32 cellular contexts compared by ENCODE assay signal in the genomic region with DNA sequence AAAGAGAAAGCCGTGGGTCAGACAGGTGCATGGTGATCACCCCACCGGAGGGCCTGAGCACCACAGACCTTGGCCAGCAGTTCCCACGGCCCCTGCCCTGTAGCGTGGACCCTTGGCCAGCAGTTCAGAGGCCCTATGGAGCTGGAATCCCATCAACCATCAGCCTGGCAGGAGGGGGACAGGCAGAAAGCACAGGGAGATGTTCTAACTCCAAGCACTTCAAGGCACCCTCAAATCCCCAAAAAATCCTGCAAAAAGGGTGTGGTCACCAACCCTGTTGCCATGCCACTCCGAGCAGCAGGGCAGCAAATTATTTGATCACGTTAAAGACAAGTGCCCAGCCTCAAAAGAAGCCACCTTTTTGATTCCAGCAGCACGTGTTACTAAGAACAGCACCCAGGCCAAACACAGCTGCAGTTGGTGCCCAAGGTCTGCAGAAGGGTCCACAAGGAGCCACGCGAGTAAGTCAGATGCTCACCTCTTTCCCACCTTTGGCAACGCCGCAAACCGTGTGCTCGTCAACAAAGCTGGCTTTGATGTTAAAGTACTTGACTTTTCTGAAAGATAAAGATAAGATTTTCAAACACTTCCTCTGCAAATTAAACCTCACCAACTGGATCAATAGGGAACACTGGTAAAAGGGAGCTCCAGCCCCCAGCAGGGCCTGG.
"Had no signal": no experiment of that assay in that cellular context is flagged by ENCODE, and none has a peak within 500 bp of the region (broad histone marks: within the 10 kb centered on the region; RNA-seq: fewer than 3 reads in every experiment).

No MANE protein-coding gene starts in this region.

- H3K36me3 ChIP-seq: cardiac muscle cell had no signal

- H3K27me3 ChIP-seq: cardiac muscle cell had no signal

- H3K4me3 ChIP-seq: cardiac muscle cell had no signal

- H3K4me1 Mint-ChIP-seq: activated CD4-positive, alpha-beta T cell treated with anti-CD3 and anti-CD28 coated beads for 36 hours; activated CD4-positive, alpha-beta T cell treated with anti-CD3 and anti-CD28 coated beads, Interleukin-2, amount 10 ng/mL, durations not matched to agents 7 days and 5 days; activated CD8-positive, alpha-beta memory T cell treated with anti-CD3 and anti-CD28 coated beads, Interleukin-2, amount 10 ng/mL, durations not matched to agents 7 days and 5 days; activated naive CD8-positive, alpha-beta T cell treated with anti-CD3 and anti-CD28 coated beads for 36 hours; WTC11 had no signal

- H3K27ac Mint-ChIP-seq: activated CD4-positive, alpha-beta memory T cell treated with anti-CD3 and anti-CD28 coated beads for 36 hours; activated CD4-positive, alpha-beta T cell treated with anti-CD3 and anti-CD28 coated beads for 36 hours; activated CD4-positive, alpha-beta T cell treated with anti-CD3 and anti-CD28 coated beads, Interleukin-2, amount 10 ng/mL, durations not matched to agents 7 days and 5 days; activated CD8-positive, alpha-beta memory T cell treated with anti-CD3 and anti-CD28 coated beads, Interleukin-2, amount 10 ng/mL, durations not matched to agents 7 days and 5 days; activated naive CD8-positive, alpha-beta T cell treated with anti-CD3 and anti-CD28 coated beads for 36 hours; T-helper 1 cell treated with Interleukin-12 subunit alpha and Interleukin-12 subunit beta and Interleukin-4 antibody, amounts not matched to agents 30 μg/mL and 1 μg/mL, for 36 hours; T-helper 2 cell treated with Interferon-gamma antibody and Interleukin-4, amounts not matched to agents 5 μg/mL and 100 μg/mL, for 36 hours; WTC11 had no signal

- H3K9me3 Mint-ChIP-seq: activated CD4-positive, alpha-beta memory T cell treated with anti-CD3 and anti-CD28 coated beads for 36 hours; activated CD4-positive, alpha-beta T cell treated with anti-CD3 and anti-CD28 coated beads, Interleukin-2, amount 10 ng/mL, durations not matched to agents 7 days and 5 days; activated naive CD8-positive, alpha-beta T cell treated with anti-CD3 and anti-CD28 coated beads for 36 hours; T-helper 1 cell treated with Interleukin-12 subunit alpha and Interleukin-12 subunit beta and Interleukin-4 antibody, amounts not matched to agents 30 μg/mL and 1 μg/mL, for 36 hours had no signal

- DNase-seq: activated CD4-positive, alpha-beta memory T cell treated with anti-CD3 and anti-CD28 coated beads for 36 hours; activated CD4-positive, alpha-beta T cell treated with anti-CD3 and anti-CD28 coated beads for 36 hours; activated CD4-positive, alpha-beta T cell treated with anti-CD3 and anti-CD28 coated beads, Interleukin-2, amount 10 ng/mL, durations not matched to agents 7 days and 5 days; activated CD8-positive, alpha-beta memory T cell treated with anti-CD3 and anti-CD28 coated beads for 24 hours; activated CD8-positive, alpha-beta memory T cell treated with anti-CD3 and anti-CD28 coated beads, Interleukin-2, amount 10 ng/mL, durations not matched to agents 7 days and 5 days; activated CD8-positive, alpha-beta memory T cell treated with anti-CD3 and anti-CD28 coated beads, Interleukin-2, amount 50 U/mL, for 48 hours; activated effector memory CD4-positive, alpha-beta T cell treated with Interleukin-2 at 50 U/mL for 16 hours; activated naive CD4-positive, alpha-beta T cell treated with anti-CD3 and anti-CD28 coated beads, Interleukin-2, amount 50 U/mL, for 16 hours; activated naive CD8-positive, alpha-beta T cell treated with anti-CD3 and anti-CD28 coated beads for 36 hours; activated T-cell treated with anti-CD3 and anti-CD28 coated beads, Interleukin-2, amount 50 U/mL, for 48 hours; amniotic stem cell; aorta; KG1; MM.1S; NCI-H1092; NCI-H1436 treated with DMSO at 0.1 percent for 48 hours; NCI-H1694 treated with DMSO at 0.1 percent for 48 hours; NCI-H2029 treated with DMSO at 0.1 percent for 48 hours; NCI-H2107; NCI-H2171; NCI-H510A; NCI-H526; NCI-H748 treated with DMSO at 0.1 percent for 48 hours; NK-92 treated with Interleukin-12 subunit alpha and Interleukin-12 subunit beta, amount 100 ng/mL, for 24 hours; PC-3; Right ventricle myocardium superior had no signal

- H3K4me3 Mint-ChIP-seq: activated CD4-positive, alpha-beta memory T cell treated with anti-CD3 and anti-CD28 coated beads for 36 hours; activated CD4-positive, alpha-beta T cell treated with anti-CD3 and anti-CD28 coated beads for 36 hours; activated CD4-positive, alpha-beta T cell treated with anti-CD3 and anti-CD28 coated beads, Interleukin-2, amount 10 ng/mL, durations not matched to agents 7 days and 5 days; activated CD8-positive, alpha-beta memory T cell treated with anti-CD3 and anti-CD28 coated beads, Interleukin-2, amount 10 ng/mL, durations not matched to agents 7 days and 5 days; activated naive CD8-positive, alpha-beta T cell treated with anti-CD3 and anti-CD28 coated beads for 36 hours; T-helper 1 cell treated with Interleukin-12 subunit alpha and Interleukin-12 subunit beta and Interleukin-4 antibody, amounts not matched to agents 30 μg/mL and 1 μg/mL, for 36 hours; T-helper 2 cell treated with Interferon-gamma antibody and Interleukin-4, amounts not matched to agents 5 μg/mL and 100 μg/mL, for 36 hours; WTC11 had no signal

- H3K27ac ChIP-seq: cardiac muscle cell had no signal

- H3K27me3 Mint-ChIP-seq: activated CD4-positive, alpha-beta memory T cell treated with anti-CD3 and anti-CD28 coated beads for 36 hours; activated CD4-positive, alpha-beta T cell treated with anti-CD3 and anti-CD28 coated beads for 36 hours; activated CD4-positive, alpha-beta T cell treated with anti-CD3 and anti-CD28 coated beads, Interleukin-2, amount 10 ng/mL, durations not matched to agents 7 days and 5 days; activated CD8-positive, alpha-beta memory T cell treated with anti-CD3 and anti-CD28 coated beads, Interleukin-2, amount 10 ng/mL, durations not matched to agents 7 days and 5 days; activated naive CD8-positive, alpha-beta T cell treated with anti-CD3 and anti-CD28 coated beads for 36 hours had no signal

- FAIRE-seq: RCC 7860, TTC549 had no signal
